8 cellular contexts compared by ENCODE assay signal in genomic region chr3:24673596-24673995, GRCh38.
"Had no signal": no experiment of that assay in that cellular context is flagged by ENCODE, and none has a peak within 500 bp of the region (broad histone marks: within the 10 kb centered on the region; RNA-seq: fewer than 3 reads in every experiment).

No MANE protein-coding gene starts in this region.

- H2AFZ ChIP-seq: GM23338 had no signal

- H3K4me3 ChIP-seq: GM23338 had no signal

- FAIRE-seq: H1, H54, HTR-8/SVneo had no signal

- H3K4me2 ChIP-seq: GM23338 had no signal

- DNase-seq: H9, HCEC 1CT, IMR-90, KBM-7 had no signal
